ENCODE assay signal across 8 cellular contexts in genomic region chr3:49786357-49787181, GRCh38. TPM values are rescaled to one million over a fixed set of nuclear protein-coding genes. Genes with fewer than 3 reads are reported as not detected.
DNase-seq lines count a peak whose midpoint lies in the region; ATAC-seq, FAIRE-seq and TF ChIP-seq lines count a peak whose summit lies in the region.

TSS of gene IP6K1 (minus strand) at chr3:49786542. CDS start at chr3:49748040, 38,502 bp downstream.

- CTCF ChIA-PET in AG04450 (lab: Charles Lee): interaction anchor here (0.5 to 2.1 kb wide), 4 partner anchors 16 to 448 kb away, joined by 3 to 12 read pairs (median 3); partner anchors contain the start of gene INKA1

- no peak for TF ChIP-seq CTCF in AG04450 (IDR thresholded peaks at IDR 0.05; ENCODE audit: low read depth, low read length)
- TF ChIP-seq CTCF in WI38 (IDR thresholded peaks at IDR 0.05; ENCODE audit: low read depth, low read length): no peak
- TF ChIP-seq CTCF in bronchial epithelial cell (IDR thresholded peaks at IDR 0.05; ENCODE audit: insufficient read depth, low read length, severe bottlenecking): no peak

- POLR2A ChIA-PET in AG04450 (lab: Yijun Ruan, JAX): interaction anchor here (0.6 to 1.5 kb wide), 8 partner anchors 8 to 1069 kb away, joined by 3 to 9 read pairs (median 3); partner anchors contain the start of genes CDHR4 and INKA1

- H3K4me3 ChIP-seq in AG04450 (ENCODE audit: low read depth, low read length): peak within 1 kb of the TSS; percentile 69
- peak within 1 kb of the TSS; percentile 92 for H3K4me3 ChIP-seq in WI38 (ENCODE audit: low read depth, low read length)
- peak within 1 kb of the TSS; percentile 91 for H3K4me3 ChIP-seq in bronchial epithelial cell (ENCODE audit: low read depth, low read length)
- H3K4me3 ChIP-seq in small intestine (ENCODE audit: low read depth in 1 of 2, low read length in 2 of 2): peak within 1 kb of the TSS; percentile 88 to 99

- peak; percentile 98 for ATAC-seq in GM18907 (IDR thresholded peaks at IDR 0.05; ENCODE audit: unreplicated experiment)
- peak; percentile 98 for ATAC-seq in HG03159 (IDR thresholded peaks at IDR 0.05; ENCODE audit: unreplicated experiment)

- H3K4me1 ChIP-seq in small intestine (ENCODE audit: control insufficient read depth in 2 of 2, insufficient read depth in 1 of 2, low read depth in 1 of 2, low read length in 1 of 2): peaks cover 0 to 4% of the 10 kb centered on the region in 2 donors

- H3K27me3 ChIP-seq in AG04450 (ENCODE audit: control insufficient read depth, insufficient read depth, low read length): no peaks in the 10 kb centered on the region
- H3K27me3 ChIP-seq in bronchial epithelial cell (ENCODE audit: control insufficient read depth, insufficient read depth, low read length): no peaks in the 10 kb centered on the region
- no peaks in the 10 kb centered on the region for H3K27me3 ChIP-seq in small intestine (ENCODE audit: control insufficient read depth in 2 of 2, insufficient read depth in 2 of 2, low read length in 2 of 2)

- H3K27ac ChIP-seq in AG04450 (ENCODE audit: low read depth, low read length) (peak within 1 kb of the TSS; percentile 80), small intestine (ENCODE audit: low read depth in 1 of 2, low read length in 1 of 2) (peak within 1 kb of the TSS; percentile 89 to 93)

- H3K9me3 ChIP-seq in AG04450 (ENCODE audit: control insufficient read depth, insufficient read depth, low read length) (no peaks in the 10 kb centered on the region), small intestine (ENCODE audit: control insufficient read depth, low read depth) (no peaks in the 10 kb centered on the region)

- DNase-seq in AG04450 (ENCODE audit: low read depth, low spot score): peak; percentile 100
- DNase-seq in NCI-H2227 treated with DMSO at 0.1 percent for 48 hours (lab: John Stamatoyannopoulos, UW): peak; percentile 96
- peak; percentile 99 for DNase-seq in bronchial epithelial cell (ENCODE audit: low read depth)
- peak; percentile 100 for DNase-seq in iPS-NIHi11 (ENCODE audit: low spot score)
- DNase-seq in small intestine: peak; percentile 100

- H3K36me3 ChIP-seq in bronchial epithelial cell (ENCODE audit: control insufficient read depth, insufficient read depth, low read length): peaks cover 2% of the 10 kb centered on the region
- peaks cover 0 to 2% of the 10 kb centered on the region in 2 donors for H3K36me3 ChIP-seq in small intestine (ENCODE audit: control insufficient read depth in 2 of 2, insufficient read depth in 2 of 2, low read length in 2 of 2)

- WGBS in small intestine, 3 donors: 3 to 5% (median 4%) methylated on average over 49 to 55 of the region's 55 CpGs

- peak; percentile 86 for FAIRE-seq in bronchial epithelial cell (lab: Jason Lieb, UNC)
- no peak for FAIRE-seq in small intestine (lab: Jason Lieb, UNC)

RNA-seq across cellular contexts. Expression of gene IP6K1, which starts in this region (rescaled TPM):
- polyA plus RNA-seq in AG04450 (2011; rRNA removed): 40.4 and 53.5 TPM in 2 replicates
- 104 and 146 TPM in 2 replicates for polyA minus RNA-seq in AG04450 (2011; rRNA and poly(A)+ RNA removed)
- 20.3 and 27.1 TPM in 2 replicates for total RNA-seq in bronchial epithelial cell
- polyA plus RNA-seq in small intestine: 10 to 100 TPM; 14.8 to 21.3 (median 15.1) TPM

Comparison
In these comparisons a context has a peak if more than half of its experiments do, and no peak if none do; other contexts are left out.
1. Peak in every context shown above with its lines: DNase-seq, ATAC-seq, H3K4me3 ChIP-seq and H3K27ac ChIP-seq.